ENCODE assay signal across 16 cellular contexts in the genomic region with DNA sequence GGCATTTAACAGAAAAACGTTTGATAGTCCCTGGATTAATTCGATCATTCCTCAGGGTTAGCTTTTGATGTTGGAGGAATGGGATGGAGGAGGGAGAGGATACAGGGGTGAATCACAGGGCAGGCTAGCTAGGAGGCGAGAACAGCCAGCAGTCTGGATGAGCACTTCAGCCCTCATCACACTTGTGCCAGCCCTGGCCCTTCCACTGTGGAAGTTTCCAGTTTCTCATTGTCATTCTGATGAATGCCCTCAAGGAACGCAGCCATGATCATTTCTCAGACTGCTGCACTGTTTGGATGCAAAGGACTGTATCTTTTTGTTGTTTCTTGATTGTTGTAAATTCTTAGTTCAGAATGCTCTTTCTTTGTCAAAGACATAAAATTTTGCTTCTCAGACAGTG.
"Had no signal": no experiment of that assay in that cellular context is flagged by ENCODE, and none has a peak within 500 bp of the region (broad histone marks: within the 10 kb centered on the region; RNA-seq: fewer than 3 reads in every experiment).

No MANE protein-coding gene starts in this region.

- H3K27me3 Mint-ChIP-seq: activated naive CD8-positive, alpha-beta T cell; activated T-cell treated with anti-CD3 and anti-CD28 coated beads, Interleukin-2, amount 50 U/mL, for 24 hours had no signal

- H3K27ac Mint-ChIP-seq: activated naive CD8-positive, alpha-beta T cell; activated T-cell treated with anti-CD3 and anti-CD28 coated beads, Interleukin-2, amount 50 U/mL, for 24 hours; type B pancreatic cell had no signal

- DNase-seq: activated CD4-positive, alpha-beta T cell treated with anti-CD3 and anti-CD28 coated beads, Interleukin-2, amount 50 U/mL, for 4 hours; activated gamma-delta T cell; activated T-cell treated with anti-CD3 and anti-CD28 coated beads, Interleukin-2, amount 50 U/mL, for 24 hours; mucosa of descending colon; natural killer cell; sigmoid colon; stimulated activated CD4-positive, alpha-beta T cell treated with anti-CD3 and anti-CD28 coated beads, Interleukin-12 subunit alpha, Interleukin-12 subunit beta, amount 100 ng/mL, for 4 hours; stimulated activated CD4-positive, alpha-beta T cell treated with anti-CD3 and anti-CD28 coated beads, Interleukin-2, amount 100 ng/mL, for 48 hours; stimulated activated naive CD8-positive, alpha-beta T cell treated with anti-CD3 and anti-CD28 coated beads, Interleukin-15, Interleukin-2, amounts not matched to agents 100 U/mL and 50 U/mL, for 24 hours had no signal

- H3K4me1 ChIP-seq: breast epithelium, gastroesophageal sphincter, sigmoid colon, suprapubic skin had no signal

- H3K9me3 ChIP-seq: breast epithelium, gastroesophageal sphincter, mucosa of descending colon, sigmoid colon, suprapubic skin had no signal

- H3K4me3 Mint-ChIP-seq: activated naive CD8-positive, alpha-beta T cell; activated T-cell treated with anti-CD3 and anti-CD28 coated beads, Interleukin-2, amount 50 U/mL, for 24 hours; natural killer cell; type B pancreatic cell had no signal

- H3K27ac ChIP-seq: breast epithelium, gastroesophageal sphincter, sigmoid colon, suprapubic skin had no signal

- H3K36me3 ChIP-seq: breast epithelium, gastroesophageal sphincter, sigmoid colon, suprapubic skin had no signal

- H3K9me3 Mint-ChIP-seq: activated T-cell treated with anti-CD3 and anti-CD28 coated beads, Interleukin-2, amount 50 U/mL, for 24 hours; natural killer cell had no signal

- H3K27me3 ChIP-seq: breast epithelium, gastroesophageal sphincter, sigmoid colon, suprapubic skin had no signal

- ATAC-seq: activated CD4-positive, CD25-positive, alpha-beta regulatory T cell treated with anti-CD3 and anti-CD28 coated beads, Interleukin-2, amount 50 U/mL, for 24 hours; gastroesophageal sphincter; mucosa of descending colon; natural killer cell; stimulated activated naive CD8-positive, alpha-beta T cell treated with anti-CD3 and anti-CD28 coated beads, Interleukin-15, Interleukin-2, amounts not matched to agents 100 U/mL and 50 U/mL, for 24 hours had no signal

- H3K4me3 ChIP-seq: breast epithelium, gastroesophageal sphincter, lung, mucosa of descending colon, sigmoid colon, suprapubic skin had no signal

- H3K36me3 Mint-ChIP-seq: activated naive CD8-positive, alpha-beta T cell; natural killer cell; type B pancreatic cell had no signal
